Comparison of ENCODE assay signal across 14 cellular contexts in the genomic region with DNA sequence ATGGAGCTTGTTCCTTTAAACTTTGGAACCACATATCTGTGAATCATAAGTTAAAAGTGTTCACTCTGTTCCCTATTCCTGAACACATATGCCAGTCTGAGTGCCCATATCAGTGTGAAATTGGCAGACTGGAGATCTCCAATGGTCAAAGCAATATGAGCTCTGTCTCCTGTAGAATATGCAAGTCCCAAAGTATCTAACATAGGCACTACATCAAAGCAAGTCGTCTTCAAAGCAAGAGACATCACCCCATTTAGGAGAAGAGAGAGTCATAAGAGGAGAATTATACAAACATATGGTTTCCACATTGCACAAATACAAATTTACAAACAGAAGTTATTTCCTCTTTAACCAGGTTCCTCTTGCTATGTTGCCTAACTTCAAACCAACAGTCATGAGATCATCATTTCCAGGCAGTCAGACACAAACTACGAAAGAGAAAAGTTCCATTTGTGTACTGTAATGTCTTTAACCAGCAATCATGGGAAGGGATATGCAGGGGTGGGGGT. TPM values are rescaled to one million over a fixed set of nuclear protein-coding genes. Genes with fewer than 3 reads are reported as not detected.
DNase-seq lines count a peak whose midpoint lies in the region; ATAC-seq and TF ChIP-seq lines count a peak whose summit lies in the region.
"Had no signal": no experiment of that assay in that cellular context is flagged by ENCODE, and none has a peak within 500 bp of the region (broad histone marks: within the 10 kb centered on the region; RNA-seq: fewer than 3 reads in every experiment).

No MANE protein-coding gene starts in this region.

- peaks cover 0 to 26% (median 0%) of the 10 kb centered on the region in 12 donors for H3K4me1 ChIP-seq in heart left ventricle
- no peaks in the 10 kb centered on the region for H3K4me1 ChIP-seq in upper lobe of right lung
- H3K4me1 ChIP-seq: foreskin keratinocyte, parathyroid adenoma had no signal

- H3K9me3 ChIP-seq in heart left ventricle (no peaks in the 10 kb centered on the region), upper lobe of right lung (no peaks in the 10 kb centered on the region)

- H3K4me3 Mint-ChIP-seq in nephron progenitor cell, result no peak overlapping the region

- H3K27me3 Mint-ChIP-seq in nephron progenitor cell (ENCODE audit: low read depth, poor library complexity), result no peaks in the 10 kb centered on the region

- peak; percentile 52 to 71 (median 66) for ATAC-seq in heart left ventricle
- peak; percentile 23 to 30 for ATAC-seq in left cardiac atrium
- ATAC-seq in upper lobe of right lung, result peak; percentile 80
- ATAC-seq in GM21825 (IDR thresholded peaks at IDR 0.05; ENCODE audit: unreplicated experiment), result no peak
- ATAC-seq: foreskin keratinocyte had no signal

- 36 to 67% (median 47%) methylated on average over 2 of the region's 2 CpGs for WGBS in heart left ventricle, 4 donors

- TF ChIP-seq CTCF in heart left ventricle (IDR thresholded peaks at IDR 0.05), result no peak
- TF ChIP-seq CTCF in upper lobe of right lung (IDR thresholded peaks at IDR 0.05), result no peak
- TF ChIP-seq CTCF in nephron progenitor cell (IDR thresholded peaks at IDR 0.05), result no peak

- H3K4me3 ChIP-seq in heart left ventricle (no peak overlapping the region), upper lobe of right lung (no peak overlapping the region)

- peaks cover 17% of the 10 kb centered on the region for H3K9me3 Mint-ChIP-seq in nephron progenitor cell

- H3K27ac ChIP-seq in heart left ventricle, result peak overlapping the region in 3 of 12 donors; percentile 21 to 89 (median 34)
- H3K27ac ChIP-seq in upper lobe of right lung, result peak overlapping the region; percentile 24
- H3K27ac ChIP-seq: C4-2B, foreskin keratinocyte, parathyroid adenoma had no signal

- no peaks in the 10 kb centered on the region for H3K4me1 Mint-ChIP-seq in nephron progenitor cell

- TF ChIP-seq POLR2A in heart left ventricle (IDR thresholded peaks at IDR 0.05), result no peak

- H3K36me3 Mint-ChIP-seq in nephron progenitor cell (ENCODE audit: low read depth), result no peaks in the 10 kb centered on the region

- H3K27ac Mint-ChIP-seq in nephron progenitor cell, result no peak overlapping the region

- DNase-seq in heart left ventricle (no peak), cardiac septum (ENCODE audit: low spot score) (no peak), SIG-M5 (lab: John Stamatoyannopoulos, UW) (peak; percentile 69), left cardiac atrium (no peak), upper lobe of right lung (no peak), NCI-H146 treated with DMSO at 0.1 percent for 48 hours (lab: John Stamatoyannopoulos, UW; ENCODE audit: unreplicated experiment) (no peak), nephron progenitor cell (no peak)
- DNase-seq: activated effector memory CD4-positive, alpha-beta T cell treated with Interleukin-2 at 50 U/mL for 16 hours; cerebellar nuclear complex; foreskin keratinocyte; GOT3 had no signal

- H3K27me3 ChIP-seq in heart left ventricle (no peaks in the 10 kb centered on the region), upper lobe of right lung (no peaks in the 10 kb centered on the region)
- H3K27me3 ChIP-seq: foreskin keratinocyte had no signal

- intact Hi-C loops in heart left ventricle (cut with DNase I), result no loop called here
- intact Hi-C loops in cardiac septum (cut with DNase I), result no loop called here
- intact Hi-C loops in left cardiac atrium (cut with DNase I), result no loop called here
- intact Hi-C loops in upper lobe of right lung (cut with DNase I), result no loop called here

- H3K36me3 ChIP-seq in heart left ventricle (no peaks in the 10 kb centered on the region), upper lobe of right lung (no peaks in the 10 kb centered on the region)

RNA-seq across cellular contexts. Expression of gene GK, which starts 9.9 kb away (rescaled TPM):
- total RNA-seq in heart left ventricle (10 to 100 TPM in 2 of 9 donors, 1 to 10 TPM in 7; 3.3 to 17.1 (median 7.5) TPM), cardiac septum (8.7 TPM), left cardiac atrium (1 to 10 TPM; 6.3 to 7.4 TPM), upper lobe of right lung (48.3 TPM)
- polyA plus RNA-seq in heart left ventricle, result 1 to 10 TPM; 5.0 TPM
